19 cellular contexts compared by ENCODE assay signal in genomic region chr9:100096378-100096916, GRCh38. TPM values are rescaled to one million over a fixed set of nuclear protein-coding genes. Genes with fewer than 3 reads are reported as not detected.
DNase-seq lines count a peak whose midpoint lies in the region; ATAC-seq and TF ChIP-seq lines count a peak whose summit lies in the region.
"Had no signal": no experiment of that assay in that cellular context is flagged by ENCODE, and none has a peak within 500 bp of the region (broad histone marks: within the 10 kb centered on the region; RNA-seq: fewer than 3 reads in every experiment).

No MANE protein-coding gene starts in this region.

- H3K9me3 ChIP-seq in HCT116 (ENCODE audit: control insufficient read depth in 1 of 2, insufficient read depth in 1 of 2, low read depth in 1 of 2, low read length in 2 of 2) (no peaks in the 10 kb centered on the region), prostate gland (no peaks in the 10 kb centered on the region)
- H3K9me3 ChIP-seq: left ventricle myocardium inferior, uterus had no signal

- 41% methylated on average over 3 of the region's 3 CpGs for WGBS in prostate gland

- H3K4me3 ChIP-seq in HCT116 (replicated peaks in 1 of 2; ENCODE audit: low read depth in 1 of 2, low read length in 2 of 2) (no peak overlapping the region), prostate gland (no peak overlapping the region)
- H3K4me3 ChIP-seq: GM23338, left ventricle myocardium inferior, uterus had no signal

- H3K27me3 ChIP-seq in HCT116 (ENCODE audit: insufficient read depth, low read length) (no peaks in the 10 kb centered on the region), prostate gland (replicated peaks; ENCODE audit: insufficient read depth) (no peaks in the 10 kb centered on the region)
- H3K27me3 ChIP-seq: uterus had no signal

- H3K36me3 ChIP-seq in HCT116 (ENCODE audit: control insufficient read depth in 1 of 2, insufficient read depth in 2 of 2, low read length in 2 of 2) (no peaks in the 10 kb centered on the region), prostate gland (no peaks in the 10 kb centered on the region)
- H3K36me3 ChIP-seq: uterus had no signal

- H4K20me1 ChIP-seq in HCT116 (ENCODE audit: insufficient read depth): peaks cover 6% of the 10 kb centered on the region; the same call in 1 of the 2 replicates

- H3K4me2 ChIP-seq in HCT116 (ENCODE audit: low read length): peak overlapping the region; percentile 91; the same call in 1 of the 2 replicates
- H3K4me2 ChIP-seq: GM23338 had no signal

- intact Hi-C loops in HCT116 (cut with micrococcal nuclease): loop anchor here (5.0 kb wide), 1 partner anchor 274 kb away; the partner anchor contains the start of gene NR4A3
- intact Hi-C loops in activated B cell treated with CpG ODN at 0.5 μM for 24 hours (cut with micrococcal nuclease): loop anchor here (5.0 kb wide), 3 partner anchors 189 to 859 kb away; partner anchors contain the start of gene STX17
- intact Hi-C loops in prostate gland (cut with DNase I): loop anchor here (10.0 kb wide), 1 partner anchor 272 kb away; the partner anchor contains the start of gene NR4A3

- CTCF ChIA-PET in HCT116 (lab: Charles Lee): no interaction called here
- CTCF ChIA-PET in activated B cell treated with CpG ODN at 0.5 μM for 24 hours (lab: Charles Lee): no interaction called here

- TF ChIP-seq CTCF in HCT116 (IDR thresholded peaks at IDR 0.05 in 2 of 3, conservative IDR thresholded peaks at IDR 0.05 in 1 of 3; ENCODE audit: borderline replicate concordance in 1 of 3, insufficient read depth in 1 of 3, low read depth in 2 of 3, low read length in 2 of 3) (no peak), activated B cell treated with CpG ODN at 0.5 μM for 24 hours (IDR thresholded peaks at IDR 0.05) (no peak), prostate gland (IDR thresholded peaks at IDR 0.05) (no peak)

- no peaks in the 10 kb centered on the region for H3K27me3 Mint-ChIP-seq in T-helper 1 cell treated with Interleukin-12 subunit alpha and Interleukin-12 subunit beta and Interleukin-4 antibody, amounts not matched to agents 30 μg/mL and 1 μg/mL, for 36 hours (ENCODE audit: low read depth)
- H3K27me3 Mint-ChIP-seq in activated B cell treated with CpG ODN at 0.5 μM for 24 hours: no peaks in the 10 kb centered on the region
- peaks cover 0 to 2% (median 0%) of the 10 kb centered on the region in 5 donors for H3K27me3 Mint-ChIP-seq in naive thymus-derived CD8-positive, alpha-beta T cell

- peak overlapping the region; percentile 26 for H3K4me3 Mint-ChIP-seq in T-helper 1 cell treated with Interleukin-12 subunit alpha and Interleukin-12 subunit beta and Interleukin-4 antibody, amounts not matched to agents 30 μg/mL and 1 μg/mL, for 36 hours
- peak overlapping the region; percentile 25 for H3K4me3 Mint-ChIP-seq in activated B cell treated with CpG ODN at 0.5 μM for 24 hours
- H3K4me3 Mint-ChIP-seq in naive thymus-derived CD8-positive, alpha-beta T cell: peak overlapping the region in 8 of 10 donors; percentile 2 to 65 (median 12)
- H3K4me3 Mint-ChIP-seq: GM23338 had no signal

- peaks cover 80% of the 10 kb centered on the region for H3K79me2 ChIP-seq in HCT116 (ENCODE audit: insufficient read depth, low read length)

- no peak for ATAC-seq in HCT116
- no peak for ATAC-seq in activated B cell treated with CpG ODN at 0.5 μM for 24 hours (ENCODE audit: low read depth)
- no peak for ATAC-seq in naive thymus-derived CD8-positive, alpha-beta T cell
- no peak for ATAC-seq in HG03097 (IDR thresholded peaks at IDR 0.05; ENCODE audit: low FRiP score, unreplicated experiment)
- ATAC-seq in GM19397 (IDR thresholded peaks at IDR 0.05; ENCODE audit: unreplicated experiment): no peak
- ATAC-seq: GM23338 had no signal

- H3K27ac ChIP-seq in HCT116 (ENCODE audit: low read depth, low read length) (no peak overlapping the region), prostate gland (no peak overlapping the region)
- H3K27ac ChIP-seq: left ventricle myocardium inferior, RWPE1, uterus had no signal

- H3K9me3 Mint-ChIP-seq in T-helper 1 cell treated with Interleukin-12 subunit alpha and Interleukin-12 subunit beta and Interleukin-4 antibody, amounts not matched to agents 30 μg/mL and 1 μg/mL, for 36 hours: no peaks in the 10 kb centered on the region
- H3K9me3 Mint-ChIP-seq in activated B cell treated with CpG ODN at 0.5 μM for 24 hours: no peaks in the 10 kb centered on the region
- no peaks in the 10 kb centered on the region for H3K9me3 Mint-ChIP-seq in naive thymus-derived CD8-positive, alpha-beta T cell
- H3K9me3 Mint-ChIP-seq: GM23338 had no signal

- RAD21 ChIA-PET in HCT116 (lab: Charles Lee; ENCODE audit: low non-redundant PET in 1 of 2, low total read pairs in 2 of 2, uncharacterized antibody in 2 of 2, unreplicated experiment in 2 of 2): no interaction called here

- DNase-seq in T-helper 1 cell (no peak), HCT116 (ENCODE audit: low read depth, low spot score) (no peak), activated B cell treated with CpG ODN at 0.5 μM for 24 hours (no peak), prostate gland (ENCODE audit: low spot score) (no peak)
- no peak for DNase-seq in naive thymus-derived CD8-positive, alpha-beta T cell
- DNase-seq: activated CD4-positive, alpha-beta T cell treated with anti-CD3 and anti-CD28 coated beads, Interleukin-2, amount 50 U/mL, for 1 hour; effector CD8-positive, alpha-beta T cell; GF-D8; left ventricle myocardium inferior; NCI-H1930; NCI-H526 treated with DMSO at 0.1 percent for 48 hours; stimulated activated CD4-positive, alpha-beta T cell treated with anti-CD3 and anti-CD28 coated beads, Interleukin-4, amount 100 ng/mL, for 4 hours; T-helper 9 cell; uterus had no signal

- no peak overlapping the region for H2AFZ ChIP-seq in HCT116 (ENCODE audit: low read depth, low read length, poor library complexity, severe bottlenecking)
- H2AFZ ChIP-seq: GM23338 had no signal

- H3K9me2 ChIP-seq in HCT116 (ENCODE audit: insufficient read depth): no peaks in the 10 kb centered on the region

- H3K27ac Mint-ChIP-seq in T-helper 1 cell treated with Interleukin-12 subunit alpha and Interleukin-12 subunit beta and Interleukin-4 antibody, amounts not matched to agents 30 μg/mL and 1 μg/mL, for 36 hours: no peak overlapping the region
- no peak overlapping the region for H3K27ac Mint-ChIP-seq in activated B cell treated with CpG ODN at 0.5 μM for 24 hours
- peak overlapping the region in 3 of 10 donors; percentile 36 to 42 (median 39) for H3K27ac Mint-ChIP-seq in naive thymus-derived CD8-positive, alpha-beta T cell
- H3K27ac Mint-ChIP-seq: GM23338 had no signal

- H3K4me1 ChIP-seq in HCT116 (ENCODE audit: control insufficient read depth in 1 of 2, insufficient read depth in 2 of 2, low read length in 2 of 2) (peaks cover 0 to 12% of the 10 kb centered on the region in 2 experiments; a peak in 3 of 4 replicates), prostate gland (replicated peaks) (peaks cover 17% of the 10 kb centered on the region)

- TF ChIP-seq POLR2A in HCT116 (IDR thresholded peaks at IDR 0.05; ENCODE audit: borderline replicate concordance, extremely low read depth, insufficient read depth, insufficient read length): no peak
- TF ChIP-seq POLR2A in prostate gland (IDR thresholded peaks at IDR 0.05): no peak

- peaks cover 4% of the 10 kb centered on the region for H3K36me3 Mint-ChIP-seq in T-helper 1 cell treated with Interleukin-12 subunit alpha and Interleukin-12 subunit beta and Interleukin-4 antibody, amounts not matched to agents 30 μg/mL and 1 μg/mL, for 36 hours (ENCODE audit: low read depth)
- peaks cover 9% of the 10 kb centered on the region for H3K36me3 Mint-ChIP-seq in activated B cell treated with CpG ODN at 0.5 μM for 24 hours (ENCODE audit: low read depth)
- peaks cover 0 to 3% (median 0%) of the 10 kb centered on the region in 3 donors for H3K36me3 Mint-ChIP-seq in naive thymus-derived CD8-positive, alpha-beta T cell

- no peak for TF ChIP-seq RAD21 in HCT116 (IDR thresholded peaks at IDR 0.05; ENCODE audit: low read depth)

- H3K4me1 Mint-ChIP-seq in T-helper 1 cell treated with Interleukin-12 subunit alpha and Interleukin-12 subunit beta and Interleukin-4 antibody, amounts not matched to agents 30 μg/mL and 1 μg/mL, for 36 hours (ENCODE audit: low read depth): peaks cover 30% of the 10 kb centered on the region
- peaks cover 66% of the 10 kb centered on the region for H3K4me1 Mint-ChIP-seq in activated B cell treated with CpG ODN at 0.5 μM for 24 hours
- peaks cover 25 to 80% (median 66%) of the 10 kb centered on the region in 4 donors for H3K4me1 Mint-ChIP-seq in naive thymus-derived CD8-positive, alpha-beta T cell

- H3K9ac ChIP-seq in HCT116 (ENCODE audit: low read length): no peak overlapping the region

- no TSS peak for BruUV-seq in HCT116 (replicated peaks; lab: Mats Ljungman, UMichigan)

- POLR2A ChIA-PET in HCT116 (lab: Charles Lee) (no interaction called here), activated B cell treated with CpG ODN at 0.5 μM for 24 hours (lab: Charles Lee) (interaction anchor here (1.2 kb wide), 1 partner anchor 11 kb away, joined by 5 read pairs; no protein-coding TSS in a partner anchor)
- POLR2A ChIA-PET in naive thymus-derived CD8-positive, alpha-beta T cell (lab: Charles Lee): no interaction called here

TF ChIP-seq in HCT116, 20 proteins besides CTCF, POLR2A, EP300 and RAD21 (continues in another document):
- TF ChIP-seq SRF (IDR thresholded peaks at IDR 0.05; ENCODE audit: low read depth) (no peak), ELF1 (IDR thresholded peaks at IDR 0.05; ENCODE audit: borderline replicate concordance, low read depth) (no peak), YY1 (IDR thresholded peaks at IDR 0.05; ENCODE audit: extremely low read depth, insufficient replicate concordance, low read depth, low read length) (no peak), TCF7L2 (IDR thresholded peaks at IDR 0.05; ENCODE audit: borderline replicate concordance, extremely low read depth, insufficient read depth, insufficient read length) (no peak), CEBPB (IDR thresholded peaks at IDR 0.05; ENCODE audit: low read depth) (no peak), SIN3A (IDR thresholded peaks at IDR 0.05; ENCODE audit: low read depth) (no peak), SP1 (IDR thresholded peaks at IDR 0.05; ENCODE audit: low read depth) (no peak), ZNF274 (IDR thresholded peaks at IDR 0.05; ENCODE audit: low read depth, low read length) (no peak)

RNA-seq across cellular contexts. Expression of gene ERP44, which starts 2.4 kb away (rescaled TPM):
- 9.4 TPM for total RNA-seq in HCT116 (2021; ENCODE audit: unreplicated experiment)
- polyA plus RNA-seq in HCT116 (2012): 8.8 and 9.7 TPM in 2 replicates
- total RNA-seq in activated B cell treated with CpG ODN at 0.5 μM for 24 hours: 14.8 and 16.5 TPM in 2 replicates
- total RNA-seq in naive thymus-derived CD8-positive, alpha-beta T cell: 10 to 100 TPM; 14.7 to 15.0 TPM
- polyA plus RNA-seq in naive thymus-derived CD8-positive, alpha-beta T cell: 10 to 100 TPM; 28.0 to 35.0 (median 31.2) TPM
- total RNA-seq in prostate gland: 10 to 100 TPM; 16.6 to 20.6 TPM

RNA-seq across cellular contexts. Expression of gene INVS, which starts 2.6 kb away (rescaled TPM):
- 21.1 TPM for total RNA-seq in HCT116 (2021; ENCODE audit: unreplicated experiment)
- 8.2 and 10.0 TPM in 2 replicates for polyA plus RNA-seq in HCT116 (2012)
- total RNA-seq in activated B cell treated with CpG ODN at 0.5 μM for 24 hours: 26.7 and 34.0 TPM in 2 replicates
- 10 to 100 TPM; 20.1 to 22.1 TPM for total RNA-seq in naive thymus-derived CD8-positive, alpha-beta T cell
- polyA plus RNA-seq in naive thymus-derived CD8-positive, alpha-beta T cell: 10 to 100 TPM in 1 of 3 donors, 1 to 10 TPM in 2; 5.5 to 10.5 (median 8.9) TPM
- total RNA-seq in prostate gland: 10 to 100 TPM; 17.7 to 29.7 TPM
